8 cellular contexts compared by ENCODE assay signal in the genomic region with DNA sequence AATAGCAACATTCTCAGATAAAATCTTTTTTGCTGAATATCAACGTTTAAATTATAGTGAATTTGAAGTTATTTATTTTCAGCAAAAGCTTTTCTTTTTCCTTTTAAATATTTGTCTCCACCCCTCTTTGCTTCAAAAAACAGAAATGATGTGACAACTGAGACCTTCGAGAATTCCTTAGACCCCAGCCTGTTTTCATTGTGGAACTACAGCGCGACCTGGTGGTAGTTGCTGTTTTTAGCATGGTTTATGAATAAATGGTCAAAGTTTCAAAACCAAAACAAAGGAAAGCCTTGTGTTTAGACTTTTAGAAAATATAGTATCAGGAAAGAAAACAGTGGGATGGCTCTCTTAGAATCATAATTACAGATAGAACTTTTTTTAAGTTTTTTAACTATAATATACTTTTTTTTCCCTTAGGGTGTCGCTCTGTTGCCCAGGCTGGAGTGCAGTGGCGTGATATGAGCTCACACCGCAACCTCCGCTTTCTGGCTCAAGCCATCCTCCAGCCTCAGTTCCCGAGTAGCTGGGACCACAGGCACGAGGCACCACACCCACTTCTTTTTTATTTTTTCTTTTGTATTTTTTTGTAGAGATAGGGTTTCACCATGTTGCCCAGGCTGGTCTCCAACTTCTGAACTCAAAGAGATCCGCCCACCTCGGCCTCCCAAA. TPM values are rescaled to one million over a fixed set of nuclear protein-coding genes. Genes with fewer than 3 reads are reported as not detected.
DNase-seq lines count a peak whose midpoint lies in the region; ATAC-seq and TF ChIP-seq lines count a peak whose summit lies in the region.

No MANE protein-coding gene starts in this region.

- no peaks in the 10 kb centered on the region for H3K79me2 ChIP-seq in OCI-LY1 (ENCODE audit: insufficient read depth, low read length)

- H3K4me3 ChIP-seq in OCI-LY1 (ENCODE audit: low read depth, low read length, poor library complexity, severe bottlenecking): no peak overlapping the region

- ATAC-seq in HG03139 (IDR thresholded peaks at IDR 0.05; ENCODE audit: unreplicated experiment) (peak; percentile 51), HG03045 (IDR thresholded peaks at IDR 0.05; ENCODE audit: unreplicated experiment) (no peak)

- peaks cover 8% of the 10 kb centered on the region for H3K4me1 Mint-ChIP-seq in progenitor cell of endocrine pancreas (ENCODE audit: low read depth)

- H3F3A ChIP-seq in OCI-LY1 (ENCODE audit: insufficient read depth, low read length): no peaks in the 10 kb centered on the region

- no peaks in the 10 kb centered on the region for H3K27me3 Mint-ChIP-seq in progenitor cell of endocrine pancreas

- no peak overlapping the region for H3K27ac ChIP-seq in OCI-LY1 (ENCODE audit: low read depth, low read length, poor library complexity, severe bottlenecking)

- TF ChIP-seq CTCF in OCI-LY1 (IDR thresholded peaks at IDR 0.05; ENCODE audit: low read length) (peak; percentile 70), progenitor cell of endocrine pancreas (IDR thresholded peaks at IDR 0.05; ENCODE audit: unreplicated experiment) (peak; percentile 88)

- no peaks in the 10 kb centered on the region for H3K4me1 ChIP-seq in OCI-LY1 (ENCODE audit: insufficient read depth, low read length, severe bottlenecking)

- no peaks in the 10 kb centered on the region for H3K27me3 ChIP-seq in OCI-LY1 (ENCODE audit: insufficient read depth, low read length)

- no peaks in the 10 kb centered on the region for H3K36me3 ChIP-seq in OCI-LY1 (ENCODE audit: insufficient read depth, low read length)

- H3K4me2 ChIP-seq in OCI-LY1 (ENCODE audit: low read length): no peak overlapping the region

- H3K9ac ChIP-seq in OCI-LY1 (ENCODE audit: low read length): no peak overlapping the region

- no peaks in the 10 kb centered on the region for H3K9me3 Mint-ChIP-seq in progenitor cell of endocrine pancreas (ENCODE audit: low read depth)

- H2AFZ ChIP-seq in OCI-LY1 (ENCODE audit: low read length): no peak overlapping the region

- H3K9me2 ChIP-seq in OCI-LY1 (ENCODE audit: low read depth, low read length): no peaks in the 10 kb centered on the region

- no peak overlapping the region for H3K4me3 Mint-ChIP-seq in progenitor cell of endocrine pancreas (ENCODE audit: low read depth)

- DNase-seq in SIG-M5 treated with dmso at 0.1 percent for 504 hours (lab: John Stamatoyannopoulos, UW; ENCODE audit: unreplicated experiment) (peak; percentile 45), SIG-M5 (lab: John Stamatoyannopoulos, UW) (no peak), glomerular endothelial cell (ENCODE audit: extremely low read depth, low read depth, low spot score) (peak; percentile 61), progenitor cell of endocrine pancreas (ENCODE audit: low spot score, unreplicated experiment) (peak; percentile 44)
- peak; percentile 3 for DNase-seq in activated gamma-delta T cell treated with anti-CD3 and anti-CD28 coated beads, Interleukin-2, amount 50 U/mL, for 16 hours (ENCODE audit: low read depth)

- no peaks in the 10 kb centered on the region for H4K20me1 ChIP-seq in OCI-LY1 (ENCODE audit: insufficient read depth, low read length)

- no peaks in the 10 kb centered on the region for H3K9me3 ChIP-seq in OCI-LY1 (ENCODE audit: low read length)

- H3K27ac Mint-ChIP-seq in progenitor cell of endocrine pancreas: no peak overlapping the region

- no peaks in the 10 kb centered on the region for H3K36me3 Mint-ChIP-seq in progenitor cell of endocrine pancreas (ENCODE audit: insufficient read depth)

RNA-seq across cellular contexts. Expression of a gene that starts 26.8 kb away (rescaled TPM):
- total RNA-seq in glomerular endothelial cell: 20.0 and 25.2 TPM in 2 replicates
- total RNA-seq in progenitor cell of endocrine pancreas: 45.9 and 49.8 TPM in 2 replicates
